ENCODE assay signal across 33 cellular contexts in genomic region chr3:99315896-99316295, GRCh38.
DNase-seq lines count a peak whose midpoint lies in the region; ATAC-seq, FAIRE-seq and TF ChIP-seq lines count a peak whose summit lies in the region.
"Had no signal": no experiment of that assay in that cellular context is flagged by ENCODE, and none has a peak within 500 bp of the region (broad histone marks: within the 10 kb centered on the region; RNA-seq: fewer than 3 reads in every experiment).

No MANE protein-coding gene starts in this region.

- no peak overlapping the region for H2AFZ ChIP-seq in GM23248
- H2AFZ ChIP-seq: PC-9 had no signal

- in situ Hi-C loops in GM23248 (cut with MboI), result no loop called here

- ATAC-seq in activated CD4-positive, alpha-beta T cell treated with anti-CD3 and anti-CD28 coated beads for 36 hours, result no peak
- no peak for ATAC-seq in HG02763 (IDR thresholded peaks at IDR 0.05; ENCODE audit: unreplicated experiment)
- ATAC-seq: CD8-positive, alpha-beta T cell; lower lobe of right lung; mucosa of descending colon; natural killer cell had no signal

- H3K9me3 Mint-ChIP-seq in activated CD4-positive, alpha-beta T cell treated with anti-CD3 and anti-CD28 coated beads for 36 hours (ENCODE audit: low read depth), result peaks cover 4% of the 10 kb centered on the region
- H3K9me3 Mint-ChIP-seq in progenitor cell of endocrine pancreas (ENCODE audit: low read depth), result peaks cover 6% of the 10 kb centered on the region

- no peaks in the 10 kb centered on the region for H3K27me3 ChIP-seq in GM23248 (replicated peaks; ENCODE audit: insufficient read depth)
- H3K27me3 ChIP-seq: BE2C, sigmoid colon, stomach, uterus had no signal

- POLR2A ChIA-PET in activated CD4-positive, alpha-beta T cell treated with anti-CD3 and anti-CD28 coated beads for 36 hours (lab: Charles Lee), result no interaction called here

- TF ChIP-seq CTCF in epithelial cell of esophagus (IDR thresholded peaks at IDR 0.05; ENCODE audit: insufficient read depth, low read depth, low read length, missing control alignments) (no peak), progenitor cell of endocrine pancreas (IDR thresholded peaks at IDR 0.05; ENCODE audit: unreplicated experiment) (no peak)

- no peaks in the 10 kb centered on the region for H3K27me3 Mint-ChIP-seq in activated CD4-positive, alpha-beta T cell treated with anti-CD3 and anti-CD28 coated beads for 36 hours
- no peaks in the 10 kb centered on the region for H3K27me3 Mint-ChIP-seq in progenitor cell of endocrine pancreas
- H3K27me3 Mint-ChIP-seq: activated CD4-positive, alpha-beta memory T cell treated with anti-CD3 and anti-CD28 coated beads, Interleukin-2, amount 10 ng/mL, durations not matched to agents 7 days and 5 days; brain had no signal

- DNase-seq in GM23248 (peak; percentile 68), RCC 7860 (ENCODE audit: low spot score) (peak; percentile 24), epithelial cell of esophagus (ENCODE audit: low read depth) (peak; percentile 77), kidney tubule cell (ENCODE audit: low spot score) (peak; percentile 42), NCI-H446 treated with DMSO at 0.1 percent for 48 hours (lab: John Stamatoyannopoulos, UW) (no peak), progenitor cell of endocrine pancreas (ENCODE audit: low spot score, unreplicated experiment) (no peak)
- no peak for DNase-seq in activated CD4-positive, alpha-beta T cell treated with anti-CD3 and anti-CD28 coated beads for 36 hours
- DNase-seq: ACHN; activated CD4-positive, alpha-beta memory T cell treated with anti-CD3 and anti-CD28 coated beads, Interleukin-2, amount 10 ng/mL, durations not matched to agents 7 days and 5 days; activated CD4-positive, alpha-beta T cell treated with anti-CD3 and anti-CD28 coated beads for 1 hour; activated naive CD4-positive, alpha-beta T cell treated with anti-CD3 and anti-CD28 coated beads for 36 hours; BE2C; CD8-positive, alpha-beta T cell; DMS 273 treated with DMSO at 0.1 percent for 48 hours; H9; kidney glomerular epithelial cell; lower lobe of right lung; mucosa of descending colon; natural killer cell; NCI-H1092 treated with DMSO at 0.1 percent for 48 hours; NCI-H187; NCI-H524 treated with DMSO at 0.1 percent for 48 hours; nucleus accumbens; PC-9; SHP77; sigmoid colon; stimulated activated CD4-positive, alpha-beta T cell treated with anti-CD3 and anti-CD28 coated beads, Interleukin-4, amount 100 ng/mL, for 1 hour; stomach; T-helper 2 cell; uterus had no signal

- H3K27ac ChIP-seq in GM23248, result no peak overlapping the region
- H3K27ac ChIP-seq: lower lobe of right lung, PC-9, sigmoid colon, stomach, uterus had no signal

- H3K4me1 Mint-ChIP-seq in activated CD4-positive, alpha-beta T cell treated with anti-CD3 and anti-CD28 coated beads for 36 hours, result no peaks in the 10 kb centered on the region
- no peaks in the 10 kb centered on the region for H3K4me1 Mint-ChIP-seq in progenitor cell of endocrine pancreas (ENCODE audit: low read depth)
- H3K4me1 Mint-ChIP-seq: activated CD4-positive, alpha-beta memory T cell treated with anti-CD3 and anti-CD28 coated beads, Interleukin-2, amount 10 ng/mL, durations not matched to agents 7 days and 5 days; brain; H9; natural killer cell had no signal

- no peaks in the 10 kb centered on the region for H3K36me3 Mint-ChIP-seq in activated CD4-positive, alpha-beta T cell treated with anti-CD3 and anti-CD28 coated beads for 36 hours (ENCODE audit: low read depth)
- H3K36me3 Mint-ChIP-seq in progenitor cell of endocrine pancreas (ENCODE audit: insufficient read depth), result no peaks in the 10 kb centered on the region
- H3K36me3 Mint-ChIP-seq: brain; CD8-positive, alpha-beta T cell; natural killer cell had no signal

- no peak overlapping the region for H3K4me3 Mint-ChIP-seq in activated CD4-positive, alpha-beta T cell treated with anti-CD3 and anti-CD28 coated beads for 36 hours
- H3K4me3 Mint-ChIP-seq in progenitor cell of endocrine pancreas (ENCODE audit: low read depth), result no peak overlapping the region
- H3K4me3 Mint-ChIP-seq: activated CD4-positive, alpha-beta memory T cell treated with anti-CD3 and anti-CD28 coated beads, Interleukin-2, amount 10 ng/mL, durations not matched to agents 7 days and 5 days; activated naive CD4-positive, alpha-beta T cell treated with anti-CD3 and anti-CD28 coated beads for 36 hours; brain; CD8-positive, alpha-beta T cell; H9; natural killer cell had no signal

- no peaks in the 10 kb centered on the region for H3K9me3 ChIP-seq in GM23248 (ENCODE audit: low read depth)
- H3K9me3 ChIP-seq: BE2C, lower lobe of right lung, mucosa of descending colon, sigmoid colon, uterus had no signal

- H3F3A ChIP-seq in GM23248 (ENCODE audit: insufficient read depth), result peaks cover 40% of the 10 kb centered on the region

- H3K27ac Mint-ChIP-seq in activated CD4-positive, alpha-beta T cell treated with anti-CD3 and anti-CD28 coated beads for 36 hours, result no peak overlapping the region
- no peak overlapping the region for H3K27ac Mint-ChIP-seq in progenitor cell of endocrine pancreas
- H3K27ac Mint-ChIP-seq: activated CD4-positive, alpha-beta memory T cell treated with anti-CD3 and anti-CD28 coated beads, Interleukin-2, amount 10 ng/mL, durations not matched to agents 7 days and 5 days; activated naive CD4-positive, alpha-beta T cell treated with anti-CD3 and anti-CD28 coated beads for 36 hours; brain; CD8-positive, alpha-beta T cell; H9; natural killer cell had no signal

- FAIRE-seq in RCC 7860 (lab: Jason Lieb, UNC), result no peak
- FAIRE-seq: GM12891 had no signal

- no peaks in the 10 kb centered on the region for H3K9me2 ChIP-seq in GM23248 (ENCODE audit: insufficient read depth)

- H3K36me3 ChIP-seq in GM23248 (ENCODE audit: low read depth), result no peaks in the 10 kb centered on the region
- H3K36me3 ChIP-seq: BE2C, lower lobe of right lung, sigmoid colon, stomach, uterus had no signal

- H3K9ac ChIP-seq in GM23248, result no peak overlapping the region

- WGBS in GM23248 (ENCODE audit: low coverage in 1 of 2, low lambda C conversion rate in 2 of 2, missing lambda C conversion rate in 2 of 2), 2 experiments, result 28 to 34% methylated on average over 3 of the region's 3 CpGs

- H3K4me1 ChIP-seq in GM23248 (ENCODE audit: insufficient read depth), result peaks cover 40% of the 10 kb centered on the region
- H3K4me1 ChIP-seq: BE2C, lower lobe of right lung, stomach, uterus had no signal

- H3K4me3 ChIP-seq in GM23248 (no peak overlapping the region), epithelial cell of esophagus (ENCODE audit: low read length) (no peak overlapping the region)
- H3K4me3 ChIP-seq: lower lobe of right lung, mucosa of descending colon, PC-9, sigmoid colon, stomach, uterus had no signal

- no peaks in the 10 kb centered on the region for H3K79me2 ChIP-seq in GM23248 (ENCODE audit: insufficient read depth)

- H4K20me1 ChIP-seq in GM23248 (ENCODE audit: insufficient read depth), result no peaks in the 10 kb centered on the region

- H3K4me2 ChIP-seq in GM23248 (ENCODE audit: unreplicated experiment), result no peak overlapping the region
- H3K4me2 ChIP-seq: PC-9 had no signal

- intact Hi-C loops in activated CD4-positive, alpha-beta T cell treated with anti-CD3 and anti-CD28 coated beads for 36 hours (cut with DNase I, micrococcal nuclease), result no loop called here

- CTCF ChIA-PET in activated CD4-positive, alpha-beta T cell treated with anti-CD3 and anti-CD28 coated beads for 36 hours (lab: Charles Lee), result no interaction called here

Comparison
In these comparisons a context has a peak if more than half of its experiments do, and no peak if none do; other contexts are left out.
1. DNase-seq: peak in GM23248 (single experiment), RCC 7860 (single experiment), epithelial cell of esophagus (single experiment) and kidney tubule cell (single experiment); none in NCI-H446 treated with DMSO at 0.1 percent for 48 hours (single experiment), activated CD4-positive, alpha-beta T cell treated with anti-CD3 and anti-CD28 coated beads for 36 hours (single experiment) and progenitor cell of endocrine pancreas (single experiment).